1 cellular context compared by ENCODE assay signal in genomic region chr2:190407246-190407661, GRCh38.
TF ChIP-seq lines count a peak whose summit lies in the region.

No MANE protein-coding gene starts in this region.

TF ChIP-seq in GM23338, 12 proteins besides CTCF, POLR2A, EP300 and RAD21 (continued from another document):
- TF ChIP-seq ZNF462 (CRISPR knock-in tag; IDR thresholded peaks at IDR 0.05): no peak
- no peak for TF ChIP-seq POLR2AphosphoS5 (IDR thresholded peaks at IDR 0.05; ENCODE audit: low read depth)
